ENCODE assay signal across 2 cellular contexts in genomic region chr16:58235663-58236062, GRCh38.
TF ChIP-seq lines count a peak whose summit lies in the region.

No MANE protein-coding gene starts in this region.

TF ChIP-seq in HepG2, 621 proteins besides CTCF, POLR2A, EP300 and RAD21:
- TF ChIP-seq CBFB (CRISPR knock-in tag; IDR thresholded peaks at IDR 0.05) (no peak), MIER3 (CRISPR knock-in tag; IDR thresholded peaks at IDR 0.05; ENCODE audit: borderline replicate concordance) (no peak), ZNF253 (CRISPR knock-in tag; IDR thresholded peaks at IDR 0.05; ENCODE audit: borderline replicate concordance) (no peak), ZNF883 (CRISPR knock-in tag; IDR thresholded peaks at IDR 0.05; ENCODE audit: not compliant biosample characterization) (no peak), STAG1 (CRISPR knock-in tag; IDR thresholded peaks at IDR 0.05) (no peak), SMAD1 (CRISPR knock-in tag; IDR thresholded peaks at IDR 0.05; ENCODE audit: borderline replicate concordance, low read depth) (no peak), DMAP1 (CRISPR knock-in tag; IDR thresholded peaks at IDR 0.05) (no peak), KAT7 (CRISPR knock-in tag; IDR thresholded peaks at IDR 0.05; ENCODE audit: borderline replicate concordance) (no peak), THRA (CRISPR knock-in tag; IDR thresholded peaks at IDR 0.05; ENCODE audit: borderline replicate concordance) (no peak), SP5 (CRISPR knock-in tag; IDR thresholded peaks at IDR 0.05; ENCODE audit: borderline replicate concordance, low read depth) (no peak), KLF15 (CRISPR knock-in tag; IDR thresholded peaks at IDR 0.05; ENCODE audit: borderline replicate concordance) (no peak), NR2F2 (IDR thresholded peaks at IDR 0.05; ENCODE audit: borderline replicate concordance, low read depth) (no peak), YEATS2 (CRISPR knock-in tag; IDR thresholded peaks at IDR 0.05; ENCODE audit: borderline replicate concordance) (no peak), TCF7L2 (IDR thresholded peaks at IDR 0.05; ENCODE audit: low read depth, low read length) (no peak), ZNF607 (CRISPR knock-in tag; IDR thresholded peaks at IDR 0.05; ENCODE audit: borderline replicate concordance) (no peak), ZNF296 (CRISPR knock-in tag; conservative IDR thresholded peaks at IDR 0.05) (no peak), ZNF792 (CRISPR knock-in tag; IDR thresholded peaks at IDR 0.05) (no peak)
- TF ChIP-seq, protein P1, sequence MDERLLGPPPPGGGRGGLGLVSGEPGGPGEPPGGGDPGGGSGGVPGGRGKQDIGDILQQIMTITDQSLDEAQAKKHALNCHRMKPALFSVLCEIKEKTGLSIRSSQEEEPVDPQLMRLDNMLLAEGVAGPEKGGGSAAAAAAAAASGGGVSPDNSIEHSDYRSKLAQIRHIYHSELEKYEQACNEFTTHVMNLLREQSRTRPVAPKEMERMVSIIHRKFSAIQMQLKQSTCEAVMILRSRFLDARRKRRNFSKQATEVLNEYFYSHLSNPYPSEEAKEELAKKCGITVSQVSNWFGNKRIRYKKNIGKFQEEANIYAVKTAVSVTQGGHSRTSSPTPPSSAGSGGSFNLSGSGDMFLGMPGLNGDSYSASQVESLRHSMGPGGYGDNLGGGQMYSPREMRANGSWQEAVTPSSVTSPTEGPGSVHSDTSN (CRISPR knock-in tag; IDR thresholded peaks at IDR 0.05), result no peak
- TF ChIP-seq, protein P2, sequence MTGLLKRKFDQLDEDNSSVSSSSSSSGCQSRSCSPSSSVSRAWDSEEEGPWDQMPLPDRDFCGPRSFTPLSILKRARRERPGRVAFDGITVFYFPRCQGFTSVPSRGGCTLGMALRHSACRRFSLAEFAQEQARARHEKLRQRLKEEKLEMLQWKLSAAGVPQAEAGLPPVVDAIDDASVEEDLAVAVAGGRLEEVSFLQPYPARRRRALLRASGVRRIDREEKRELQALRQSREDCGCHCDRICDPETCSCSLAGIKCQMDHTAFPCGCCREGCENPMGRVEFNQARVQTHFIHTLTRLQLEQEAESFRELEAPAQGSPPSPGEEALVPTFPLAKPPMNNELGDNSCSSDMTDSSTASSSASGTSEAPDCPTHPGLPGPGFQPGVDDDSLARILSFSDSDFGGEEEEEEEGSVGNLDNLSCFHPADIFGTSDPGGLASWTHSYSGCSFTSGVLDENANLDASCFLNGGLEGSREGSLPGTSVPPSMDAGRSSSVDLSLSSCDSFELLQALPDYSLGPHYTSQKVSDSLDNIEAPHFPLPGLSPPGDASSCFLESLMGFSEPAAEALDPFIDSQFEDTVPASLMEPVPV (CRISPR knock-in tag; IDR thresholded peaks at IDR 0.05), result no peak

TF ChIP-seq in WTC11, 78 proteins besides CTCF, POLR2A, EP300 and RAD21:
- TF ChIP-seq, protein P3, sequence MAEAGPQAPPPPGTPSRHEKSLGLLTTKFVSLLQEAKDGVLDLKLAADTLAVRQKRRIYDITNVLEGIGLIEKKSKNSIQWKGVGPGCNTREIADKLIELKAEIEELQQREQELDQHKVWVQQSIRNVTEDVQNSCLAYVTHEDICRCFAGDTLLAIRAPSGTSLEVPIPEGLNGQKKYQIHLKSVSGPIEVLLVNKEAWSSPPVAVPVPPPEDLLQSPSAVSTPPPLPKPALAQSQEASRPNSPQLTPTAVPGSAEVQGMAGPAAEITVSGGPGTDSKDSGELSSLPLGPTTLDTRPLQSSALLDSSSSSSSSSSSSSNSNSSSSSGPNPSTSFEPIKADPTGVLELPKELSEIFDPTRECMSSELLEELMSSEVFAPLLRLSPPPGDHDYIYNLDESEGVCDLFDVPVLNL (CRISPR knock-in tag; IDR thresholded peaks at IDR 0.05; ENCODE audit: borderline replicate concordance, low read depth), result no peak
- no peak for TF ChIP-seq ZMAT4 (CRISPR knock-in tag; IDR thresholded peaks at IDR 0.05)
- no peak for TF ChIP-seq SMAD3 (CRISPR knock-in tag; IDR thresholded peaks at IDR 0.05; ENCODE audit: borderline replicate concordance)
- TF ChIP-seq OVOL2 (CRISPR knock-in tag; IDR thresholded peaks at IDR 0.05; ENCODE audit: borderline replicate concordance), result no peak
- TF ChIP-seq, protein P4, sequence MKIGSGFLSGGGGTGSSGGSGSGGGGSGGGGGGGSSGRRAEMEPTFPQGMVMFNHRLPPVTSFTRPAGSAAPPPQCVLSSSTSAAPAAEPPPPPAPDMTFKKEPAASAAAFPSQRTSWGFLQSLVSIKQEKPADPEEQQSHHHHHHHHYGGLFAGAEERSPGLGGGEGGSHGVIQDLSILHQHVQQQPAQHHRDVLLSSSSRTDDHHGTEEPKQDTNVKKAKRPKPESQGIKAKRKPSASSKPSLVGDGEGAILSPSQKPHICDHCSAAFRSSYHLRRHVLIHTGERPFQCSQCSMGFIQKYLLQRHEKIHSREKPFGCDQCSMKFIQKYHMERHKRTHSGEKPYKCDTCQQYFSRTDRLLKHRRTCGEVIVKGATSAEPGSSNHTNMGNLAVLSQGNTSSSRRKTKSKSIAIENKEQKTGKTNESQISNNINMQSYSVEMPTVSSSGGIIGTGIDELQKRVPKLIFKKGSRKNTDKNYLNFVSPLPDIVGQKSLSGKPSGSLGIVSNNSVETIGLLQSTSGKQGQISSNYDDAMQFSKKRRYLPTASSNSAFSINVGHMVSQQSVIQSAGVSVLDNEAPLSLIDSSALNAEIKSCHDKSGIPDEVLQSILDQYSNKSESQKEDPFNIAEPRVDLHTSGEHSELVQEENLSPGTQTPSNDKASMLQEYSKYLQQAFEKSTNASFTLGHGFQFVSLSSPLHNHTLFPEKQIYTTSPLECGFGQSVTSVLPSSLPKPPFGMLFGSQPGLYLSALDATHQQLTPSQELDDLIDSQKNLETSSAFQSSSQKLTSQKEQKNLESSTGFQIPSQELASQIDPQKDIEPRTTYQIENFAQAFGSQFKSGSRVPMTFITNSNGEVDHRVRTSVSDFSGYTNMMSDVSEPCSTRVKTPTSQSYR (CRISPR knock-in tag; IDR thresholded peaks at IDR 0.05), result no peak
- TF ChIP-seq, protein P5, sequence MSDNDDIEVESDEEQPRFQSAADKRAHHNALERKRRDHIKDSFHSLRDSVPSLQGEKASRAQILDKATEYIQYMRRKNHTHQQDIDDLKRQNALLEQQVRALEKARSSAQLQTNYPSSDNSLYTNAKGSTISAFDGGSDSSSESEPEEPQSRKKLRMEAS (CRISPR knock-in tag; IDR thresholded peaks at IDR 0.05), result no peak
- no peak for TF ChIP-seq ATF1 (CRISPR knock-in tag; IDR thresholded peaks at IDR 0.05)
- TF ChIP-seq PRDM15 (CRISPR knock-in tag; IDR thresholded peaks at IDR 0.05), result no peak
- TF ChIP-seq FOXP4 (CRISPR knock-in tag; IDR thresholded peaks at IDR 0.05), result no peak
- no peak for TF ChIP-seq MYBL2 (CRISPR knock-in tag; IDR thresholded peaks at IDR 0.05)
- no peak for TF ChIP-seq RORB (CRISPR knock-in tag; IDR thresholded peaks at IDR 0.05)
- TF ChIP-seq ZNF138 (CRISPR knock-in tag; conservative IDR thresholded peaks at IDR 0.05), result no peak
- TF ChIP-seq CREM (CRISPR knock-in tag; IDR thresholded peaks at IDR 0.05), result no peak
- no peak for TF ChIP-seq FOXK1 (CRISPR knock-in tag; IDR thresholded peaks at IDR 0.05)
- no peak for TF ChIP-seq ESRRA (CRISPR knock-in tag; IDR thresholded peaks at IDR 0.05; ENCODE audit: borderline replicate concordance)
- TF ChIP-seq NFATC4 (CRISPR knock-in tag; IDR thresholded peaks at IDR 0.05), result no peak
- TF ChIP-seq E2F1 (CRISPR knock-in tag; IDR thresholded peaks at IDR 0.05), result no peak
- TF ChIP-seq TCF7 (CRISPR knock-in tag; IDR thresholded peaks at IDR 0.05; ENCODE audit: low read depth), result no peak
- no peak for TF ChIP-seq ELF4 (CRISPR knock-in tag; IDR thresholded peaks at IDR 0.05; ENCODE audit: low read depth)
- TF ChIP-seq EMX1 (CRISPR knock-in tag; IDR thresholded peaks at IDR 0.05), result no peak
TF ChIP-seq in WTC11: peak in this region for 0.
